Comparison of ENCODE assay signal across 8 cellular contexts in the genomic region with DNA sequence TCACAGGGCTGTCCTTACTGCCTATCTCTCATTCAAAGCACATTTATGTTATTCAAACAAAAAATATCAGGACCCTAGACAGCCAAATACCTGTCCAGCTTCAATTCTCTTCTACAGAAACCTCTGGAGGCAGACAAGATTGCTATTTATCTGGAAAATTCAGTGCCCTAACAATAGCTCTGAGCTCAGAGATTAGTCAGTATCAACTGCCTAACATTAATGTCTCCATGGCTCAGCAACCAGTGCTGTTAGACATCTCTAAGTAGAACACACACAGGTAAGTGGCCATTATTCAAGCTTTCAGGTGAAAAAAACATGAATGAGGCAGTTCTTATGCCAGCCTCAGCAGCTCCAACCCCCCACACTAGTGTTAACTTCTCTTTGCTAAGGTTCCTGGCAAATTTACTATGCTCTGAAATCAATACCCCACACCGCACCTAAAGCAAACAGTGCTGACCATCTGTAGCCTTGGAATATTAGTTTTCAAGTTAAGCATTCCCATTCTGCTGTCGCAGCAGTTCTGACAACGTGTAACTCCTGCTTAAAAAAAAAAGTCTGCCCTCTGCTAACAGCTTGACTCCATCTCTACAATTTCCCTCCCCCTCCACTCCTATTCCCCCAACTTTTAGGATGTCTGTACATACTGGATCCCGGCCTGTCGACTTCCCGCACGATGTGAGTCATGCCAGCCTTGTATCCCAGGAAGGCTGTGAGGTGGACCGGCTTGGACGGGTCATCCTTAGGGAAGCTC. TPM values are rescaled to one million over a fixed set of nuclear protein-coding genes. Genes with fewer than 3 reads are reported as not detected.
A peak's percentile ranks its signal among the peaks of the same experiment; 100 is the strongest.
DNase-seq lines count a peak whose midpoint lies in the region; ATAC-seq and TF ChIP-seq lines count a peak whose summit lies in the region.

No MANE protein-coding gene starts in this region.

- H3K27me3 ChIP-seq in kidney epithelial cell (ENCODE audit: control insufficient read depth, insufficient read depth, low read length) = no peaks in the 10 kb centered on the region
- no peaks in the 10 kb centered on the region for H3K27me3 ChIP-seq in tibial artery

- ATAC-seq in activated naive CD8-positive, alpha-beta T cell treated with anti-CD3 and anti-CD28 coated beads, Interleukin-2, amount 10 ng/mL, durations not matched to agents 7 days and 5 days (ENCODE audit: low read depth) = no peak

- H3K36me3 Mint-ChIP-seq in activated T-cell treated with anti-CD3 and anti-CD28 coated beads, Interleukin-2, amount 50 U/mL, for 24 hours (ENCODE audit: low read depth) = peaks cover 73% of the 10 kb centered on the region
- H3K36me3 Mint-ChIP-seq in activated naive CD8-positive, alpha-beta T cell treated with anti-CD3 and anti-CD28 coated beads, Interleukin-2, amount 10 ng/mL, durations not matched to agents 7 days and 5 days = peaks cover 43% of the 10 kb centered on the region

- H3K4me3 Mint-ChIP-seq in activated T-cell treated with anti-CD3 and anti-CD28 coated beads, Interleukin-2, amount 50 U/mL, for 24 hours = peak overlapping the region; percentile 99
- peak overlapping the region; percentile 100 for H3K4me3 Mint-ChIP-seq in activated naive CD8-positive, alpha-beta T cell treated with anti-CD3 and anti-CD28 coated beads, Interleukin-2, amount 10 ng/mL, durations not matched to agents 7 days and 5 days

- peaks cover 18% of the 10 kb centered on the region for H3K36me3 ChIP-seq in kidney epithelial cell (ENCODE audit: control insufficient read depth, insufficient read depth, low read length)
- H3K36me3 ChIP-seq in tibial artery = peaks cover 52 to 54% (median 53%) of the 10 kb centered on the region in 3 donors

- no peaks in the 10 kb centered on the region for H3K27me3 Mint-ChIP-seq in activated T-cell treated with anti-CD3 and anti-CD28 coated beads, Interleukin-2, amount 50 U/mL, for 24 hours
- H3K27me3 Mint-ChIP-seq in activated naive CD8-positive, alpha-beta T cell treated with anti-CD3 and anti-CD28 coated beads, Interleukin-2, amount 10 ng/mL, durations not matched to agents 7 days and 5 days = no peaks in the 10 kb centered on the region

- peaks cover 45% of the 10 kb centered on the region for H3K4me1 Mint-ChIP-seq in activated T-cell treated with anti-CD3 and anti-CD28 coated beads, Interleukin-2, amount 50 U/mL, for 24 hours (ENCODE audit: low read depth)
- peaks cover 48% of the 10 kb centered on the region for H3K4me1 Mint-ChIP-seq in activated naive CD8-positive, alpha-beta T cell treated with anti-CD3 and anti-CD28 coated beads, Interleukin-2, amount 10 ng/mL, durations not matched to agents 7 days and 5 days

- H3K9me3 Mint-ChIP-seq in activated T-cell treated with anti-CD3 and anti-CD28 coated beads, Interleukin-2, amount 50 U/mL, for 24 hours = no peaks in the 10 kb centered on the region
- H3K9me3 Mint-ChIP-seq in activated naive CD8-positive, alpha-beta T cell treated with anti-CD3 and anti-CD28 coated beads, Interleukin-2, amount 10 ng/mL, durations not matched to agents 7 days and 5 days = no peaks in the 10 kb centered on the region

- no peak for DNase-seq in activated T-cell treated with anti-CD3 and anti-CD28 coated beads, Interleukin-2, amount 50 U/mL, for 24 hours
- DNase-seq in activated T-cell treated with anti-CD3 and anti-CD28 coated beads for 4 hours = no peak
- no peak for DNase-seq in activated naive CD8-positive, alpha-beta T cell treated with anti-CD3 and anti-CD28 coated beads, Interleukin-2, amount 10 ng/mL, durations not matched to agents 7 days and 5 days
- no peak for DNase-seq in kidney epithelial cell (ENCODE audit: low read depth)
- DNase-seq in tibial artery = no peak
- DNase-seq in NCI-H2227 (lab: John Stamatoyannopoulos, UW; ENCODE audit: unreplicated experiment) = no peak
- DNase-seq in cortex of kidney (lab: John Stamatoyannopoulos, UW) = no peak
- DNase-seq in KG1 (lab: John Stamatoyannopoulos, UW) = no peak

- TF ChIP-seq CTCF in kidney epithelial cell (IDR thresholded peaks at IDR 0.05; ENCODE audit: insufficient read depth, low read length, poor library complexity, severe bottlenecking) (no peak), tibial artery (IDR thresholded peaks at IDR 0.05) (no peak)

- no peaks in the 10 kb centered on the region for H3K9me3 ChIP-seq in tibial artery

- H3K27ac ChIP-seq in tibial artery = peak overlapping the region; percentile 97 to 99

- H3K4me3 ChIP-seq in kidney epithelial cell (ENCODE audit: low read depth, low read length) = peak overlapping the region; percentile 82
- peak overlapping the region; percentile 55 to 67 for H3K4me3 ChIP-seq in tibial artery

- POLR2A ChIA-PET in activated naive CD8-positive, alpha-beta T cell treated with anti-CD3 and anti-CD28 coated beads, Interleukin-2, amount 10 ng/mL, durations not matched to agents 7 days and 5 days (lab: Charles Lee) = interaction anchor here (0.6 to 6.6 kb wide), 30 partner anchors 7 to 446 kb away, joined by 3 to 80 read pairs (median 8); a partner anchor contains a TSS

- intact Hi-C loops in tibial artery (cut with DNase I; ENCODE audit: low total_unique reads) = loop anchor here (5.0 kb wide), 1 partner anchor 209 kb away; no protein-coding TSS in a partner anchor

- H3K4me1 ChIP-seq in tibial artery = peaks cover 0 to 50% (median 32%) of the 10 kb centered on the region in 4 donors

- H3K27ac Mint-ChIP-seq in activated T-cell treated with anti-CD3 and anti-CD28 coated beads, Interleukin-2, amount 50 U/mL, for 24 hours = peak overlapping the region; percentile 99
- H3K27ac Mint-ChIP-seq in activated naive CD8-positive, alpha-beta T cell treated with anti-CD3 and anti-CD28 coated beads, Interleukin-2, amount 10 ng/mL, durations not matched to agents 7 days and 5 days = peak overlapping the region; percentile 99

RNA-seq across cellular contexts. Expression of a gene that starts 1.5 kb away (rescaled TPM):
- total RNA-seq in activated naive CD8-positive, alpha-beta T cell treated with anti-CD3 and anti-CD28 coated beads, Interleukin-2, amount 10 ng/mL, durations not matched to agents 7 days and 5 days = 1,000 to 10,000 TPM; 1,927 to 2,015 TPM
- 2,742 and 3,058 TPM in 2 replicates for total RNA-seq in kidney epithelial cell

RNA-seq across cellular contexts. Expression of a gene that starts 31.9 kb away (rescaled TPM):
- 10 to 100 TPM; 27.1 to 31.6 TPM for total RNA-seq in activated naive CD8-positive, alpha-beta T cell treated with anti-CD3 and anti-CD28 coated beads, Interleukin-2, amount 10 ng/mL, durations not matched to agents 7 days and 5 days
- 1.0 and 2.0 TPM in 2 replicates for total RNA-seq in kidney epithelial cell
